In the genomic region with DNA sequence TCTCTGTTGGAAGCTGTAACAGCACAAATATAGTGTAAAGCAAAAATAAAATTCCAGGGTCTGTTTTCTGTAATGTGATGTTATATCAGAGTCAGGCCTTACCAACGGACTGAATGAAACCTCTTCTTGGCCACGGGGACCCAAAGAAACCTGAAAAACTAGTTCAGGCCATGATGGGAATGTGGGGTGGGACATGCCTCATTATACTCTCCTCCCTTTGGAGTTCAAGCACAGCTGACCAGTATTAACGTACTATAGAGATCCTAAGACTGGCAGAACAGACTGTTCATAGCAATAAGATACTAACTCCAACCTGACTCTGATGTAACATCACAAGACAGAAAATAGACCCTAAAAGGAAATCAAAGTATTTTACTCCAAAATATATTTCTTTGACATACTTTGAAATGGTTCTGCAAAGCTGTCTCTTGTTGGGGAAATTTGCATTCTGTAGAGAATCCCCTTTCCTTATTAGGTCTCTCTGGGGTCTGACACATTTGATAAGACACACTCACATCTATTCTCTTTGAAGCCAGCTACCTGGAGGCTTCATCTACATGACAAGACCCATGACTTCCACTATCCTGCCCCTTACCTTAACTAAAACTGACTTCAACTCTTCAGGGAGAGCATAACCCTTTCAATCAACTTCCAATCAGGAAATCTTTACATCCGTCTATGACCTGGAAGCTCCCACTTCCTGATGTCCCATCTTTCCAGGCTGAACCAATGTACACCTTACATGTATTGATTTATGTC, we compare ENCODE assay signal across 20 cellular contexts.
DNase-seq lines count a peak whose midpoint lies in the region; ATAC-seq and TF ChIP-seq lines count a peak whose summit lies in the region.
"Had no signal": no experiment of that assay in that cellular context is flagged by ENCODE, and none has a peak within 500 bp of the region (broad histone marks: within the 10 kb centered on the region; RNA-seq: fewer than 3 reads in every experiment).

No MANE protein-coding gene starts in this region.

- H3K27me3 ChIP-seq in GM23338 (ENCODE audit: insufficient read depth) (no peaks in the 10 kb centered on the region), HUES64 (ENCODE audit: insufficient read depth, low read length) (no peaks in the 10 kb centered on the region), mesendoderm (ENCODE audit: insufficient read depth, low read length, poor library complexity) (no peaks in the 10 kb centered on the region)

- H4K20me1 ChIP-seq in GM23338 (replicated peaks; ENCODE audit: insufficient read depth) = no peaks in the 10 kb centered on the region

- peak overlapping the region; percentile 68 for H3K56ac ChIP-seq in mesendoderm (ENCODE audit: low read length)

- H3K18ac ChIP-seq in mesendoderm (ENCODE audit: low read length) = peak overlapping the region; percentile 98

- H3K23ac ChIP-seq in mesendoderm (ENCODE audit: low read length) = no peak overlapping the region

- H2AFZ ChIP-seq in GM23338 = no peak overlapping the region

- H4K8ac ChIP-seq in mesendoderm (ENCODE audit: low read depth, low read length) = no peak overlapping the region

- H3K4me2 ChIP-seq in GM23338 = peak overlapping the region; percentile 29
- no peak overlapping the region for H3K4me2 ChIP-seq in mesendoderm (ENCODE audit: low read length)

- H3K4me3 ChIP-seq in GM23338 (no peak overlapping the region), HUES64 (ENCODE audit: low read length) (no peak overlapping the region), epithelial cell of esophagus (ENCODE audit: low read length) (no peak overlapping the region), mesendoderm (ENCODE audit: low read length) (no peak overlapping the region)
- H3K4me3 ChIP-seq: HAP-1 had no signal

- H3K9me3 Mint-ChIP-seq in GM23338 = no peaks in the 10 kb centered on the region; the same call in 2 of the 3 replicates
- peaks cover 5 to 13% of the 10 kb centered on the region in 2 donors for H3K9me3 Mint-ChIP-seq in activated naive CD4-positive, alpha-beta T cell treated with anti-CD3 and anti-CD28 coated beads, Interleukin-2, amount 50 U/mL, for 72 hours

- peaks cover 10% of the 10 kb centered on the region; the same call in 2 of the 3 replicates for H3K36me3 Mint-ChIP-seq in GM23338 (ENCODE audit: low read depth)
- no peaks in the 10 kb centered on the region for H3K36me3 Mint-ChIP-seq in activated naive CD4-positive, alpha-beta T cell treated with anti-CD3 and anti-CD28 coated beads, Interleukin-2, amount 50 U/mL, for 72 hours

- H4K5ac ChIP-seq in mesendoderm (ENCODE audit: low read length) = peak overlapping the region; percentile 47

- H2BK15ac ChIP-seq in mesendoderm (replicated peaks; ENCODE audit: low read depth) = no peak overlapping the region

- H3K79me2 ChIP-seq in GM23338 (replicated peaks; ENCODE audit: insufficient read depth) (no peaks in the 10 kb centered on the region), mesendoderm (ENCODE audit: control insufficient read depth, insufficient read depth, low read length) (no peaks in the 10 kb centered on the region)

- H3K79me1 ChIP-seq in mesendoderm (ENCODE audit: low read length) = no peaks in the 10 kb centered on the region

- H3K9ac ChIP-seq in HUES64 (ENCODE audit: low read depth, low read length) = no peak overlapping the region
- H3K9ac ChIP-seq in mesendoderm (ENCODE audit: low read length) = no peak overlapping the region

- peaks cover 18% of the 10 kb centered on the region for H3K9me2 ChIP-seq in GM23338 (ENCODE audit: insufficient read depth)

- H2BK5ac ChIP-seq in mesendoderm (ENCODE audit: low read length) = peak overlapping the region; percentile 97

- H3F3A ChIP-seq in GM23338 (replicated peaks; ENCODE audit: low read depth) = no peaks in the 10 kb centered on the region

- H2BK120ac ChIP-seq in mesendoderm (ENCODE audit: low read depth, low read length) = peak overlapping the region; percentile 95

- no peaks in the 10 kb centered on the region for H3K9me3 ChIP-seq in HUES64 (ENCODE audit: insufficient read depth, low read depth, low read length)
- H3K9me3 ChIP-seq: HAP-1 had no signal

- in situ Hi-C loops in GM13977 (cut with MboI; ENCODE audit: low pct_unique_long_range_greater_than_20kb, low sequenced_read_pairs, unreplicated experiment) = no loop called here

- H3K4ac ChIP-seq in mesendoderm (ENCODE audit: low read depth, low read length) = peak overlapping the region; percentile 86

- 76% methylated on average over 4 of the region's 4 CpGs for WGBS in HUES64
- WGBS in mesendoderm (ENCODE audit: extremely low coverage, insufficient coverage, low lambda C conversion rate) = no CpG with 5 or more reads among the region's 4 CpGs

- H3K4me1 Mint-ChIP-seq in GM23338 = peaks cover 26% of the 10 kb centered on the region

- H3K4me3 Mint-ChIP-seq in GM23338 = no peak overlapping the region; the same call in 2 of the 3 replicates
- H3K4me3 Mint-ChIP-seq: HFFc6 had no signal

- peaks cover 31% of the 10 kb centered on the region for H3K4me1 ChIP-seq in GM23338 (ENCODE audit: insufficient read depth)
- H3K4me1 ChIP-seq in HUES64 (ENCODE audit: insufficient read depth, low read length) = peaks cover 25% of the 10 kb centered on the region
- peaks cover 15% of the 10 kb centered on the region for H3K4me1 ChIP-seq in mesendoderm (ENCODE audit: control insufficient read depth, low read depth, low read length)
- H3K4me1 ChIP-seq: HAP-1 had no signal

- H2AK5ac ChIP-seq in mesendoderm (ENCODE audit: low read length) = peak overlapping the region; percentile 27

- ATAC-seq in GM23338 (peak; percentile 89), GM21786 (IDR thresholded peaks at IDR 0.05; ENCODE audit: unreplicated experiment) (no peak)
- no peak for ATAC-seq in activated naive CD4-positive, alpha-beta T cell treated with anti-CD3 and anti-CD28 coated beads, Interleukin-2, amount 50 U/mL, for 72 hours
- ATAC-seq: Panc1 had no signal

- H3K27ac Mint-ChIP-seq in GM23338 = peak overlapping the region; percentile 62; the same call in 1 of the 2 replicates
- no peak overlapping the region for H3K27ac Mint-ChIP-seq in activated naive CD4-positive, alpha-beta T cell treated with anti-CD3 and anti-CD28 coated beads, Interleukin-2, amount 50 U/mL, for 72 hours
- H3K27ac Mint-ChIP-seq: HFFc6 had no signal

- H3K36me3 ChIP-seq in GM23338 (ENCODE audit: insufficient read depth) (no peaks in the 10 kb centered on the region), HUES64 (ENCODE audit: insufficient read depth, low read length) (no peaks in the 10 kb centered on the region), mesendoderm (ENCODE audit: control insufficient read depth, insufficient read depth, low read length) (no peaks in the 10 kb centered on the region)
- H3K36me3 ChIP-seq: HAP-1 had no signal

- H3K27me3 Mint-ChIP-seq in GM23338 (ENCODE audit: insufficient read depth, low read depth, poor library complexity) = no peaks in the 10 kb centered on the region

- TF ChIP-seq CTCF in GM23338 (conservative IDR thresholded peaks at IDR 0.05; ENCODE audit: low read depth in 2 of 2) (no peak), epithelial cell of esophagus (IDR thresholded peaks at IDR 0.05; ENCODE audit: insufficient read depth, low read depth, low read length, missing control alignments) (no peak), GM13977 (IDR thresholded peaks at IDR 0.05; ENCODE audit: extremely low read depth, insufficient read depth, missing control alignments) (no peak)

- H3K27ac ChIP-seq in GM23338 (ENCODE audit: low read depth) (0 out of 2 replicates have a peak overlapping the region, but pooled peaks have one; percentile 28), HUES64 (ENCODE audit: low read depth, low read length) (peak overlapping the region; percentile 83), mesendoderm (ENCODE audit: low read depth, low read length) (peak overlapping the region; percentile 73)
- H3K27ac ChIP-seq: RWPE1 had no signal

- DNase-seq in GM23338 (ENCODE audit: low spot score) = peak; percentile 37
- DNase-seq in epithelial cell of esophagus (ENCODE audit: low read depth) = peak; percentile 8
- peak; percentile 68 for DNase-seq in mesendoderm
- DNase-seq in DMS114 treated with DMSO at 0.1 percent for 48 hours (lab: John Stamatoyannopoulos, UW; ENCODE audit: unreplicated experiment) = no peak
- no peak for DNase-seq in GM13977 (ENCODE audit: low spot score)
- no peak for DNase-seq in activated naive CD4-positive, alpha-beta T cell treated with anti-CD3 and anti-CD28 coated beads, Interleukin-2, amount 50 U/mL, for 72 hours (ENCODE audit: low spot score in 2 of 2)
- DNase-seq: Calu3, DMS153, HFFc6, NCI-H1105, NCI-H1436 treated with DMSO at 0.1 percent for 48 hours, NCI-H1930, NCI-H446, NCI-H526, SHP77 had no signal

TF ChIP-seq in GM23338, 12 proteins besides CTCF, POLR2A, EP300 and RAD21:
- no peak for TF ChIP-seq EZH2 (IDR thresholded peaks at IDR 0.05; ENCODE audit: low read depth, unreplicated experiment)
- TF ChIP-seq STAT1 (IDR thresholded peaks at IDR 0.05; ENCODE audit: unreplicated experiment) = no peak
- TF ChIP-seq JUNB (IDR thresholded peaks at IDR 0.05; ENCODE audit: unreplicated experiment) = no peak

Comparison
In these comparisons a context has a peak if more than half of its experiments do, and no peak if none do; other contexts are left out.
1. DNase-seq: peak in GM23338 (single experiment), epithelial cell of esophagus (single experiment) and mesendoderm (single experiment); none in DMS114 treated with DMSO at 0.1 percent for 48 hours (single experiment), GM13977 (single experiment) and activated naive CD4-positive, alpha-beta T cell treated with anti-CD3 and anti-CD28 coated beads, Interleukin-2, amount 50 U/mL, for 72 hours (0 of 2).
2. H3K27ac ChIP-seq: peak in every context shown above with its lines; median percentile 83 in HUES64; 73 in mesendoderm; 28 in GM23338.